ENCODE assay signal across 1 cellular context in the genomic region with DNA sequence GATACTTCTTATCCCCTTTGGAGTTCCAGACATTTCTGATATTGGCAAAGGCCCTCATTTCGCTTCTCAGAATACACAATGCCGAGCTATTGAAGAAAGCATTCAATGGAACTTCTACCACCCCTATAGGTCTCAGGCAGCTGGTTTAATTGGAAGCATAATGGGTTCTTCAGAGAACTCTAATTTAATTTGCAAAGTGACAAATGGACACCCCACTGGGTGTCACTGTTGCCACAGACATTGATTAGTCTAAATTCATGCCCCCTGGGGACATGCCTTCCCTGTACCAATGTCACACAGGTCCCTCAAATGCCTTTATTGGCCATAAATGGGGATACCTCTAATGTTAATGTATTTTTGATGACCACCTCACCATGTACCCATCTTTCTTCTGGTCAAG.
TF ChIP-seq lines count a peak whose summit lies in the region.

No MANE protein-coding gene starts in this region.

TF ChIP-seq in WTC11, 78 proteins besides CTCF, POLR2A, EP300 and RAD21 (continued from another document):
- TF ChIP-seq, protein P1, sequence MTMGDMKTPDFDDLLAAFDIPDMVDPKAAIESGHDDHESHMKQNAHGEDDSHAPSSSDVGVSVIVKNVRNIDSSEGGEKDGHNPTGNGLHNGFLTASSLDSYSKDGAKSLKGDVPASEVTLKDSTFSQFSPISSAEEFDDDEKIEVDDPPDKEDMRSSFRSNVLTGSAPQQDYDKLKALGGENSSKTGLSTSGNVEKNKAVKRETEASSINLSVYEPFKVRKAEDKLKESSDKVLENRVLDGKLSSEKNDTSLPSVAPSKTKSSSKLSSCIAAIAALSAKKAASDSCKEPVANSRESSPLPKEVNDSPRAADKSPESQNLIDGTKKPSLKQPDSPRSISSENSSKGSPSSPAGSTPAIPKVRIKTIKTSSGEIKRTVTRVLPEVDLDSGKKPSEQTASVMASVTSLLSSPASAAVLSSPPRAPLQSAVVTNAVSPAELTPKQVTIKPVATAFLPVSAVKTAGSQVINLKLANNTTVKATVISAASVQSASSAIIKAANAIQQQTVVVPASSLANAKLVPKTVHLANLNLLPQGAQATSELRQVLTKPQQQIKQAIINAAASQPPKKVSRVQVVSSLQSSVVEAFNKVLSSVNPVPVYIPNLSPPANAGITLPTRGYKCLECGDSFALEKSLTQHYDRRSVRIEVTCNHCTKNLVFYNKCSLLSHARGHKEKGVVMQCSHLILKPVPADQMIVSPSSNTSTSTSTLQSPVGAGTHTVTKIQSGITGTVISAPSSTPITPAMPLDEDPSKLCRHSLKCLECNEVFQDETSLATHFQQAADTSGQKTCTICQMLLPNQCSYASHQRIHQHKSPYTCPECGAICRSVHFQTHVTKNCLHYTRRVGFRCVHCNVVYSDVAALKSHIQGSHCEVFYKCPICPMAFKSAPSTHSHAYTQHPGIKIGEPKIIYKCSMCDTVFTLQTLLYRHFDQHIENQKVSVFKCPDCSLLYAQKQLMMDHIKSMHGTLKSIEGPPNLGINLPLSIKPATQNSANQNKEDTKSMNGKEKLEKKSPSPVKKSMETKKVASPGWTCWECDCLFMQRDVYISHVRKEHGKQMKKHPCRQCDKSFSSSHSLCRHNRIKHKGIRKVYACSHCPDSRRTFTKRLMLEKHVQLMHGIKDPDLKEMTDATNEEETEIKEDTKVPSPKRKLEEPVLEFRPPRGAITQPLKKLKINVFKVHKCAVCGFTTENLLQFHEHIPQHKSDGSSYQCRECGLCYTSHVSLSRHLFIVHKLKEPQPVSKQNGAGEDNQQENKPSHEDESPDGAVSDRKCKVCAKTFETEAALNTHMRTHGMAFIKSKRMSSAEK (CRISPR knock-in tag; IDR thresholded peaks at IDR 0.05; ENCODE audit: borderline replicate concordance) = no peak
